22 cellular contexts compared by ENCODE assay signal in the genomic region with DNA sequence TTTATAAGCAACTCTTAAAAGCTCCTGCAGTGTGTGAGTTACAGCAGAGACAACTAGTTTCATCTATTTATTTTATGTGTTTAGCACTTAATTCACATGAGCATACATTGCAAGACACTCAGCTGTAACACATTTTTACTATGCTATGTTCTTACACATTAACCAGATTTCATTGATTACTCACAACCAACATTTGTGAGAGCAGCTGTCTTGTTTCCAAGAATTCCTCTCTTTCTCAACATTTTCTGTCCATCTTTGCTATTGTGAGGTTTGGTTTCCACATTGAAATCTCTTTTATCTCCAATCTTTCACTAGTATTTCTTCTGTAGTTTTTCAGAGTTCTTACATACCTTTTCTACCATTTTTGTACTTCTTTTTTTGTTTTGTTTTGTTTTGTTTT.
"Had no signal": no experiment of that assay in that cellular context is flagged by ENCODE, and none has a peak within 500 bp of the region (broad histone marks: within the 10 kb centered on the region; RNA-seq: fewer than 3 reads in every experiment).

No MANE protein-coding gene starts in this region.

- H3K36me3 Mint-ChIP-seq: activated naive CD4-positive, alpha-beta T cell treated with anti-CD3 and anti-CD28 coated beads, Interleukin-2, amount 10 ng/mL, durations not matched to agents 7 days and 5 days; stimulated activated effector memory CD8-positive, alpha-beta T cell treated with anti-CD3 and anti-CD28 coated beads, Interleukin-12 subunit alpha, Interleukin-12 subunit beta, amount 100 ng/mL, for 72 hours had no signal

- DNase-seq: activated CD4-positive, alpha-beta T cell treated with anti-CD3 and anti-CD28 coated beads for 1 hour; activated CD8-positive, alpha-beta memory T cell treated with anti-CD3 and anti-CD28 coated beads for 24 hours; activated CD8-positive, alpha-beta memory T cell treated with anti-CD3 and anti-CD28 coated beads, Interleukin-2, amount 50 U/mL, for 48 hours; activated effector memory CD4-positive, alpha-beta T cell treated with Interleukin-2 at 50 U/mL for 16 hours; activated naive CD4-positive, alpha-beta T cell treated with anti-CD3 and anti-CD28 coated beads, Interleukin-2, amount 10 ng/mL, durations not matched to agents 7 days and 5 days; activated T-cell treated with anti-CD3 and anti-CD28 coated beads, Interleukin-2, amount 50 U/mL, for 48 hours; adrenal gland; cerebellar nuclear complex; cortex of kidney; foreskin keratinocyte; glutamatergic neuron; hypothalamus; islet precursor cell; left lung; occipital lobe; stimulated activated CD4-positive, alpha-beta T cell treated with anti-CD3 and anti-CD28 coated beads, Interleukin-15, amount 100 ng/mL, for 24 hours; stimulated activated CD4-positive, alpha-beta T cell treated with anti-CD3 and anti-CD28 coated beads, Interleukin-4, amount 100 ng/mL, for 24 hours; T1000; tibial artery; WERI-Rb-1 had no signal

- H3K27me3 ChIP-seq: adrenal gland, foreskin keratinocyte, left lung, tibial artery had no signal

- H3K4me3 ChIP-seq: adrenal gland, left lung, tibial artery had no signal

- H3K4me1 Mint-ChIP-seq: activated naive CD4-positive, alpha-beta T cell treated with anti-CD3 and anti-CD28 coated beads, Interleukin-2, amount 10 ng/mL, durations not matched to agents 7 days and 5 days; stimulated activated effector memory CD8-positive, alpha-beta T cell treated with anti-CD3 and anti-CD28 coated beads, Interleukin-12 subunit alpha, Interleukin-12 subunit beta, amount 100 ng/mL, for 72 hours had no signal

- H3K9me3 ChIP-seq: adrenal gland, left lung, tibial artery had no signal

- H3K4me1 ChIP-seq: adrenal gland, foreskin keratinocyte, left lung had no signal

- H3K36me3 ChIP-seq: adrenal gland, left lung, tibial artery, WERI-Rb-1 had no signal

- H3K27ac ChIP-seq: adrenal gland, foreskin keratinocyte, left lung, tibial artery, WERI-Rb-1 had no signal

- H3K27ac Mint-ChIP-seq: activated naive CD4-positive, alpha-beta T cell treated with anti-CD3 and anti-CD28 coated beads, Interleukin-2, amount 10 ng/mL, durations not matched to agents 7 days and 5 days; stimulated activated effector memory CD8-positive, alpha-beta T cell treated with anti-CD3 and anti-CD28 coated beads, Interleukin-12 subunit alpha, Interleukin-12 subunit beta, amount 100 ng/mL, for 72 hours had no signal

- ATAC-seq: esophagus mucosa; foreskin keratinocyte; left lung; stimulated activated effector memory CD8-positive, alpha-beta T cell treated with anti-CD3 and anti-CD28 coated beads, Interleukin-12 subunit alpha, Interleukin-12 subunit beta, amount 100 ng/mL, for 72 hours had no signal

- H3K4me3 Mint-ChIP-seq: activated naive CD4-positive, alpha-beta T cell treated with anti-CD3 and anti-CD28 coated beads, Interleukin-2, amount 10 ng/mL, durations not matched to agents 7 days and 5 days; stimulated activated effector memory CD8-positive, alpha-beta T cell treated with anti-CD3 and anti-CD28 coated beads, Interleukin-12 subunit alpha, Interleukin-12 subunit beta, amount 100 ng/mL, for 72 hours had no signal

- H3K9me3 Mint-ChIP-seq: activated naive CD4-positive, alpha-beta T cell treated with anti-CD3 and anti-CD28 coated beads, Interleukin-2, amount 10 ng/mL, durations not matched to agents 7 days and 5 days; stimulated activated effector memory CD8-positive, alpha-beta T cell treated with anti-CD3 and anti-CD28 coated beads, Interleukin-12 subunit alpha, Interleukin-12 subunit beta, amount 100 ng/mL, for 72 hours had no signal
